Comparison of ENCODE assay signal across 23 cellular contexts in the genomic region with DNA sequence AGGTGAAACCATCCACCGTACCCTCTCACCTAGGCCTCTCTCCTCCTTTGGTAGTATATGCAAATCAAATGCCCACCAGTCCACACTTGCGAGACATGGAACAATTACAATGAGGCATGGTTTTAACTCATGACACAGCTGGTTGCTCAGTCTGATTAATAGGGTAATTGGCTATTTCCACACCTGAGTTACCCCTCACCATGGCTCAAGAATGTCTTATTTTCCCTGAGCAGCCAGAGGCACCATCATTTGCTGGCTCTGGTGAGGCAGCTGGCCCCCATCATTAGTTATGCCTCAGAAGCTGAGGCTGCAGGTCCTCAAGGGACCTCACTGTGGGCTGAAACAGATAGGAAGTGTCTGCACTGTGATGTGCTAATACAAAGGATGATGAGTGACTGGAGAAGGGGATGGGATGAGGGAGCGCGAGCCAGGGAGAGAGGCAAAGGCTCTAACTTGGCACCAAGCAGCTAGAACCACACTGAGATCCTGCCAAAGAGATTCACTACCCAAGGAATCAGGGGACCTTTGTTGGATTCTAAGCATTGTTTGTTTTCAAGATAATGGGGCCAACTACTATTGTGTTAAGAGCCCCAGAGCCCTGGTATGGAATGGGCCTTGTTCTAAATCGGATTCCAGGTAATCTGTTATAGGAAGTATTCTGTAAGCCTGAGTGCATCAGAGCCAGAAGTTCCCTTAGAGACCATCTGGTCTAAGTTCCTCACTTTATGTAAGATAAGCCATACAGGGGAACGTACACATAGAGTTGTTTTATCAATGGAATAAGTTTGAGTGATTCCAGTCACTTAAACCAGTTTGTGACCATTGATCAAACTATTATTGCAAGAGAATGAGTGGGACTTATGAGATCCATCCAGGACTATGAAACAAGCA.
DNase-seq lines count a peak whose midpoint lies in the region; ATAC-seq and TF ChIP-seq lines count a peak whose summit lies in the region.
"Had no signal": no experiment of that assay in that cellular context is flagged by ENCODE, and none has a peak within 500 bp of the region (broad histone marks: within the 10 kb centered on the region; RNA-seq: fewer than 3 reads in every experiment).

No MANE protein-coding gene starts in this region.

- POLR2A ChIA-PET in CD8-positive, alpha-beta T cell (lab: Charles Lee), result no interaction called here

- H3K4me1 Mint-ChIP-seq in CD8-positive, alpha-beta T cell (ENCODE audit: low read depth), result no peaks in the 10 kb centered on the region
- H3K4me1 Mint-ChIP-seq: nephron, T-cell had no signal

- ATAC-seq in GM21723 (IDR thresholded peaks at IDR 0.05; ENCODE audit: unreplicated experiment), result no peak
- ATAC-seq in CD8-positive, alpha-beta T cell, result no peak
- ATAC-seq: effector memory CD8-positive, alpha-beta T cell; esophagus mucosa; Panc1; sciatic nerve; T-cell had no signal

- H3K4me2 ChIP-seq in BLaER1 treated with 17β-estradiol and CSF1 and Interleukin-3, amounts not matched to agents 10 nM and 100 nM, result peak overlapping the region in 9 of 11 experiments; percentile 32 to 80 (median 71); a peak in 18 of 22 replicates

- H3K4me3 ChIP-seq in BLaER1 treated with 17β-estradiol and CSF1 and Interleukin-3, amounts not matched to agents 10 nM and 100 nM, result no peak overlapping the region
- no peak overlapping the region for H3K4me3 ChIP-seq in CD8-positive, alpha-beta T cell (ENCODE audit: low read depth, low read length)
- H3K4me3 ChIP-seq: pancreas, SJCRH30, thyroid gland had no signal

- no peaks in the 10 kb centered on the region; a peak in 1 of 22 replicates for H4K20me1 ChIP-seq in BLaER1 treated with 17β-estradiol and CSF1 and Interleukin-3, amounts not matched to agents 10 nM and 100 nM

- CTCF ChIA-PET in CD8-positive, alpha-beta T cell (lab: Charles Lee), result no interaction called here

- DNase-seq in NAMALWA (ENCODE audit: low spot score) (peak; percentile 37), OCI-M1 (lab: John Stamatoyannopoulos, UW) (peak; percentile 20), GM10266 (ENCODE audit: extremely low spot score) (no peak), HUDEP-2 (lab: John Stamatoyannopoulos, UW; ENCODE audit: unreplicated experiment in 76 of 76) (no peak)
- no peak for DNase-seq in CD8-positive, alpha-beta T cell
- DNase-seq: activated CD4-positive, alpha-beta T cell treated with anti-CD3 and anti-CD28 coated beads for 1 hour; activated T-cell treated with anti-CD3 and anti-CD28 coated beads, Interleukin-2, amount 50 U/mL, for 1 hour; brain microvascular endothelial cell; effector memory CD8-positive, alpha-beta T cell; foreskin melanocyte; SJCRH30; T-cell; thyroid gland had no signal

- H3K9me3 Mint-ChIP-seq in CD8-positive, alpha-beta T cell, result no peaks in the 10 kb centered on the region
- H3K9me3 Mint-ChIP-seq: effector memory CD8-positive, alpha-beta T cell; nephron; stimulated activated naive CD8-positive, alpha-beta T cell treated with anti-CD3 and anti-CD28 coated beads, Interleukin-15, Interleukin-2, amounts not matched to agents 100 ng/mL and 50 ng/mL, for 24 hours; T-cell had no signal

- no peaks in the 10 kb centered on the region for H3K36me3 Mint-ChIP-seq in CD8-positive, alpha-beta T cell
- H3K36me3 Mint-ChIP-seq: CD14-positive monocyte, T-cell had no signal

- H3K27ac ChIP-seq in BLaER1 treated with 17β-estradiol and CSF1 and Interleukin-3, amounts not matched to agents 10 nM and 100 nM, result peak overlapping the region in 3 of 11 experiments; percentile 30 to 58 (median 52); a peak in 4 of 22 replicates
- peak overlapping the region; percentile 22 for H3K27ac ChIP-seq in layer of hippocampus (ENCODE audit: low read depth, low read length)
- no peak overlapping the region for H3K27ac ChIP-seq in CD8-positive, alpha-beta T cell (ENCODE audit: low read depth, low read length)
- H3K27ac ChIP-seq: brain microvascular endothelial cell, pancreas, SJCRH30, thyroid gland had no signal

- intact Hi-C loops in CD8-positive, alpha-beta T cell (cut with DNase I, micrococcal nuclease), result no loop called here

- no peak overlapping the region for H3K4me3 Mint-ChIP-seq in CD8-positive, alpha-beta T cell
- H3K4me3 Mint-ChIP-seq: CD14-positive monocyte; effector memory CD8-positive, alpha-beta T cell; nephron; stimulated activated naive CD8-positive, alpha-beta T cell treated with anti-CD3 and anti-CD28 coated beads, Interleukin-15, Interleukin-2, amounts not matched to agents 100 ng/mL and 50 ng/mL, for 24 hours; T-cell had no signal

- peak overlapping the region in 1 of 11 experiments; percentile 31; a peak in 1 of 22 replicates for H3K9ac ChIP-seq in BLaER1 treated with 17β-estradiol and CSF1 and Interleukin-3, amounts not matched to agents 10 nM and 100 nM

- TF ChIP-seq CTCF in GM10266 (IDR thresholded peaks at IDR 0.05; ENCODE audit: control insufficient read depth, insufficient read depth, low read depth, missing control alignments), result no peak
- TF ChIP-seq CTCF in CD8-positive, alpha-beta T cell (IDR thresholded peaks at IDR 0.05), result no peak

- peaks cover 0 to 3% (median 0%) of the 10 kb centered on the region in 11 experiments; a peak in 1 of 22 replicates for H3K27me3 ChIP-seq in BLaER1 treated with 17β-estradiol and CSF1 and Interleukin-3, amounts not matched to agents 10 nM and 100 nM
- H3K27me3 ChIP-seq in layer of hippocampus (ENCODE audit: control insufficient read depth, insufficient read depth, low read length), result no peaks in the 10 kb centered on the region
- H3K27me3 ChIP-seq in CD8-positive, alpha-beta T cell (ENCODE audit: insufficient read depth, low read length), result no peaks in the 10 kb centered on the region
- H3K27me3 ChIP-seq: pancreas, SJCRH30, thyroid gland had no signal

- H3K36me3 ChIP-seq in BLaER1 treated with 17β-estradiol and CSF1 and Interleukin-3, amounts not matched to agents 10 nM and 100 nM, result no peaks in the 10 kb centered on the region
- no peaks in the 10 kb centered on the region for H3K36me3 ChIP-seq in CD8-positive, alpha-beta T cell (ENCODE audit: insufficient read depth, low read length)
- H3K36me3 ChIP-seq: brain microvascular endothelial cell, pancreas, thyroid gland had no signal

- peaks cover 20% of the 10 kb centered on the region for H3K27me3 Mint-ChIP-seq in CD8-positive, alpha-beta T cell (ENCODE audit: low read depth)

- H3K9me3 ChIP-seq in BLaER1 treated with 17β-estradiol and CSF1 and Interleukin-3, amounts not matched to agents 10 nM and 100 nM (replicated peaks in 1 of 11), result no peaks in the 10 kb centered on the region
- H3K9me3 ChIP-seq in CD8-positive, alpha-beta T cell (ENCODE audit: low read length), result no peaks in the 10 kb centered on the region
- H3K9me3 ChIP-seq: pancreas, SJCRH30, thyroid gland had no signal

- no peak overlapping the region for H3K27ac Mint-ChIP-seq in CD8-positive, alpha-beta T cell
- H3K27ac Mint-ChIP-seq: effector memory CD8-positive, alpha-beta T cell; nephron; stimulated activated naive CD8-positive, alpha-beta T cell treated with anti-CD3 and anti-CD28 coated beads, Interleukin-15, Interleukin-2, amounts not matched to agents 100 ng/mL and 50 ng/mL, for 24 hours; T-cell had no signal

- peaks cover 0 to 47% (median 27%) of the 10 kb centered on the region in 10 experiments; a peak in 16 of 20 replicates for H3K4me1 ChIP-seq in BLaER1 treated with 17β-estradiol and CSF1 and Interleukin-3, amounts not matched to agents 10 nM and 100 nM
- H3K4me1 ChIP-seq in CD8-positive, alpha-beta T cell (ENCODE audit: insufficient read depth, low read length), result no peaks in the 10 kb centered on the region
- H3K4me1 ChIP-seq: SJCRH30 had no signal

Comparison
In these comparisons a context has a peak if more than half of its experiments do, and no peak if none do; other contexts are left out.
1. DNase-seq: peak in NAMALWA (single experiment) and OCI-M1 (single experiment); none in GM10266 (single experiment), CD8-positive, alpha-beta T cell (0 of 7) and HUDEP-2 (0 of 76).